ENCODE assay signal across 30 cellular contexts in the genomic region with DNA sequence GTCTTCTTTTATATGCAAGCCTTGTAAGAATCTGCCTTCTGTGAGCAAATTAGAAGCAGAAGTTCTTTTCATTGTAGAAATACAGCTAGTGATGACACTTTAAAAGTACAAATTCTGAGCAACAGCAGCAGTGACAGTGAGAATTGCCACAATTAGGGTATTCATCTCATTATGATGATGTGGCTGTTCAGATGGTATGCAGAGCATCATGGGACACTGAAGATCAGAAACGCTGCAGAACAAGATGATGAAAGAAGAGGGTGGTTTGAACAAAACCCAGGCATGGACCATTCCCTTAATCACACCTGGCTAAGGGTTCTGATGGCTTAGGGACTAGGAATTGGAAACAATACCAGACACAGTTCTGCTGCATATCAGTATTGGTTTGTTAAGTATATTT.
A peak's percentile ranks its signal among the peaks of the same experiment; 100 is the strongest.
DNase-seq lines count a peak whose midpoint lies in the region; ATAC-seq, FAIRE-seq and TF ChIP-seq lines count a peak whose summit lies in the region.
"Had no signal": no experiment of that assay in that cellular context is flagged by ENCODE, and none has a peak within 500 bp of the region (broad histone marks: within the 10 kb centered on the region; RNA-seq: fewer than 3 reads in every experiment).

No MANE protein-coding gene starts in this region.

- H4K20me1 ChIP-seq in HCT116 (ENCODE audit: insufficient read depth) (no peaks in the 10 kb centered on the region), astrocyte (ENCODE audit: insufficient read depth, low read length) (no peaks in the 10 kb centered on the region)

- no peak overlapping the region for H2BK12ac ChIP-seq in mesenchymal stem cell (ENCODE audit: low read length in 2 of 2)

- BruUV-seq in HCT116 (replicated peaks; lab: Mats Ljungman, UMichigan): no TSS peak

- H3K9me3 ChIP-seq in HCT116 (ENCODE audit: control insufficient read depth in 1 of 2, insufficient read depth in 1 of 2, low read depth in 1 of 2, low read length in 2 of 2) (no peaks in the 10 kb centered on the region), astrocyte (ENCODE audit: insufficient read depth, low read depth, low read length) (no peaks in the 10 kb centered on the region), mesenchymal stem cell (ENCODE audit: control insufficient read depth, low read length) (no peaks in the 10 kb centered on the region), body of pancreas (no peaks in the 10 kb centered on the region)
- H3K9me3 ChIP-seq: prostate gland, sigmoid colon, suprapubic skin, upper lobe of right lung had no signal

- RAD21 ChIA-PET in HCT116 (lab: Charles Lee; ENCODE audit: low non-redundant PET in 1 of 2, low total read pairs in 2 of 2, uncharacterized antibody in 2 of 2, unreplicated experiment in 2 of 2): no interaction called here

- no peaks in the 10 kb centered on the region for H3K36me3 ChIP-seq in HCT116 (ENCODE audit: control insufficient read depth in 1 of 2, insufficient read depth in 2 of 2, low read length in 2 of 2)
- H3K36me3 ChIP-seq in astrocyte (ENCODE audit: insufficient read depth, low read length): no peaks in the 10 kb centered on the region
- no peaks in the 10 kb centered on the region for H3K36me3 ChIP-seq in mesenchymal stem cell (ENCODE audit: control insufficient read depth in 1 of 2, insufficient read depth in 2 of 2, low read depth in 1 of 2, low read length in 2 of 2)
- H3K36me3 ChIP-seq in body of pancreas (replicated peaks in 1 of 2; ENCODE audit: insufficient read depth in 1 of 2, low read depth in 2 of 2): no peaks in the 10 kb centered on the region
- H3K36me3 ChIP-seq: prostate gland, sigmoid colon, suprapubic skin, upper lobe of right lung, WERI-Rb-1 had no signal

- POLR2A ChIA-PET in HCT116 (lab: Charles Lee): no interaction called here

- H3K9me2 ChIP-seq in HCT116 (ENCODE audit: insufficient read depth): no peaks in the 10 kb centered on the region

- no peak overlapping the region for H3K27ac ChIP-seq in HCT116 (ENCODE audit: low read depth, low read length)
- no peak overlapping the region for H3K27ac ChIP-seq in astrocyte (ENCODE audit: low read depth, low read length)
- no peak overlapping the region for H3K27ac ChIP-seq in mesenchymal stem cell (ENCODE audit: low read length, poor library complexity, severe bottlenecking)
- no peak overlapping the region for H3K27ac ChIP-seq in body of pancreas
- H3K27ac ChIP-seq: prostate gland, sigmoid colon, suprapubic skin, upper lobe of right lung, WERI-Rb-1 had no signal

- no peak overlapping the region for H3K23ac ChIP-seq in mesenchymal stem cell (ENCODE audit: low read length in 2 of 2)

- H3K27me3 ChIP-seq in HCT116 (ENCODE audit: insufficient read depth, low read length) (peaks cover 21% of the 10 kb centered on the region), astrocyte (ENCODE audit: insufficient read depth, low read length) (no peaks in the 10 kb centered on the region), mesenchymal stem cell (ENCODE audit: control insufficient read depth in 1 of 2, insufficient read depth in 1 of 2, low read length in 2 of 2) (no peaks in the 10 kb centered on the region), body of pancreas (no peaks in the 10 kb centered on the region)
- H3K27me3 ChIP-seq: sigmoid colon, suprapubic skin, upper lobe of right lung had no signal

- TF ChIP-seq CTCF in HCT116 (IDR thresholded peaks at IDR 0.05 in 2 of 3, conservative IDR thresholded peaks at IDR 0.05 in 1 of 3; ENCODE audit: borderline replicate concordance in 1 of 3, insufficient read depth in 1 of 3, low read depth in 2 of 3, low read length in 2 of 3): no peak
- TF ChIP-seq CTCF in astrocyte (IDR thresholded peaks at IDR 0.05; ENCODE audit: insufficient read depth, low read depth, low read length): no peak
- no peak for TF ChIP-seq CTCF in body of pancreas (IDR thresholded peaks at IDR 0.05)

- TF ChIP-seq POLR2A in HCT116 (IDR thresholded peaks at IDR 0.05; ENCODE audit: borderline replicate concordance, extremely low read depth, insufficient read depth, insufficient read length): no peak
- no peak for TF ChIP-seq POLR2A in body of pancreas (IDR thresholded peaks at IDR 0.05)

- H3K4me3 ChIP-seq in HCT116 (replicated peaks in 1 of 2; ENCODE audit: low read depth in 1 of 2, low read length in 2 of 2) (no peak overlapping the region), astrocyte (ENCODE audit: insufficient read depth, low read depth, low read length) (no peak overlapping the region), mesenchymal stem cell (ENCODE audit: insufficient read depth in 1 of 2, low read depth in 1 of 2, low read length in 2 of 2) (no peak overlapping the region), body of pancreas (no peak overlapping the region)
- H3K4me3 ChIP-seq: prostate gland, sigmoid colon, suprapubic skin, upper lobe of right lung had no signal

- ATAC-seq in HCT116 (peak; percentile 58), GM18502 (IDR thresholded peaks at IDR 0.05; ENCODE audit: poor library complexity, unreplicated experiment) (no peak), body of pancreas (no peak)
- ATAC-seq: HepG2, upper lobe of right lung had no signal

- H3K79me2 ChIP-seq in HCT116 (ENCODE audit: insufficient read depth, low read length) (no peaks in the 10 kb centered on the region), astrocyte (ENCODE audit: insufficient read depth, low read length) (no peaks in the 10 kb centered on the region)

- H2AFZ ChIP-seq in HCT116 (ENCODE audit: low read depth, low read length, poor library complexity, severe bottlenecking): no peak overlapping the region
- H2AFZ ChIP-seq in astrocyte (ENCODE audit: low read depth, low read length): no peak overlapping the region
- no peak overlapping the region for H2AFZ ChIP-seq in mesenchymal stem cell (ENCODE audit: low read depth, low read length)

- no peak overlapping the region for H2BK120ac ChIP-seq in mesenchymal stem cell (ENCODE audit: low read depth, low read length)

- H2BK15ac ChIP-seq in mesenchymal stem cell (ENCODE audit: low read depth, poor library complexity, severe bottlenecking): no peak overlapping the region

- H3K27ac Mint-ChIP-seq in astrocyte (ENCODE audit: unreplicated experiment): peak overlapping the region; percentile 8
- H3K27ac Mint-ChIP-seq: activated naive CD4-positive, alpha-beta T cell treated with anti-CD3 and anti-CD28 coated beads, Interleukin-2, amount 50 U/mL, for 24 hours had no signal

- FAIRE-seq in astrocyte (lab: Jason Lieb, UNC): peak; percentile 20
- FAIRE-seq: colon, GM19239, H1, HepG2, keratinocyte had no signal

- peaks cover 2% of the 10 kb centered on the region for H3K27me3 Mint-ChIP-seq in astrocyte (ENCODE audit: low read depth, unreplicated experiment)
- H3K27me3 Mint-ChIP-seq: activated naive CD4-positive, alpha-beta T cell treated with anti-CD3 and anti-CD28 coated beads, Interleukin-2, amount 50 U/mL, for 24 hours; CD4-positive, CD25-positive, alpha-beta regulatory T cell had no signal

- intact Hi-C loops in HCT116 (cut with micrococcal nuclease): no loop called here
- intact Hi-C loops in body of pancreas (cut with DNase I): no loop called here

- CTCF ChIA-PET in HCT116 (lab: Charles Lee): no interaction called here

- H3K4me1 ChIP-seq in HCT116 (ENCODE audit: control insufficient read depth in 1 of 2, insufficient read depth in 2 of 2, low read length in 2 of 2) (peaks cover 0 to 12% of the 10 kb centered on the region in 2 experiments; a peak in 3 of 4 replicates), astrocyte (ENCODE audit: insufficient read depth, low read length) (peaks cover 6% of the 10 kb centered on the region), mesenchymal stem cell (ENCODE audit: control insufficient read depth, insufficient read depth, low read depth, low read length) (no peaks in the 10 kb centered on the region), body of pancreas (no peaks in the 10 kb centered on the region)
- H3K4me1 ChIP-seq: prostate gland, sigmoid colon, suprapubic skin, upper lobe of right lung had no signal

- H3K36me3 Mint-ChIP-seq in astrocyte (ENCODE audit: low read depth, unreplicated experiment): no peaks in the 10 kb centered on the region
- H3K36me3 Mint-ChIP-seq: activated naive CD4-positive, alpha-beta T cell treated with anti-CD3 and anti-CD28 coated beads, Interleukin-2, amount 50 U/mL, for 24 hours; CD4-positive, CD25-positive, alpha-beta regulatory T cell had no signal

- no peaks in the 10 kb centered on the region for H3K9me3 Mint-ChIP-seq in astrocyte (ENCODE audit: unreplicated experiment)

- H3K4me3 Mint-ChIP-seq in astrocyte (ENCODE audit: unreplicated experiment): no peak overlapping the region
- H3K4me3 Mint-ChIP-seq: activated naive CD4-positive, alpha-beta T cell treated with anti-CD3 and anti-CD28 coated beads, Interleukin-2, amount 50 U/mL, for 24 hours; CD4-positive, CD25-positive, alpha-beta regulatory T cell had no signal

- H2AK5ac ChIP-seq in mesenchymal stem cell (ENCODE audit: low read length, severe bottlenecking): no peak overlapping the region

- no peak overlapping the region for H3K18ac ChIP-seq in mesenchymal stem cell (ENCODE audit: low read depth in 1 of 2, low read length in 2 of 2)

- H4K91ac ChIP-seq in mesenchymal stem cell (ENCODE audit: low read length): no peak overlapping the region

- H2BK5ac ChIP-seq in mesenchymal stem cell (ENCODE audit: low read depth, low read length, poor library complexity, severe bottlenecking): no peak overlapping the region

- DNase-seq in HCT116 (ENCODE audit: low read depth, low spot score) (no peak), astrocyte (ENCODE audit: low read depth) (no peak), mesenchymal stem cell (no peak), superior temporal gyrus (ENCODE audit: extremely low spot score) (peak; percentile 20), body of pancreas (no peak)
- no peak for DNase-seq in activated T-cell treated with anti-CD3 and anti-CD28 coated beads, Interleukin-2, amount 50 U/mL, for 48 hours
- DNase-seq: activated CD4-positive, alpha-beta T cell treated with anti-CD3 and anti-CD28 coated beads for 4 hours; activated CD8-positive, alpha-beta memory T cell treated with anti-CD3 and anti-CD28 coated beads for 24 hours; activated T-cell treated with anti-CD3 and anti-CD28 coated beads for 4 hours; Calu3; CD4-positive, CD25-positive, alpha-beta regulatory T cell; DMS79 treated with DMSO at 0.1 percent for 48 hours; effector CD4-positive, alpha-beta T cell; GF-D8; NCI-H345; sigmoid colon; stimulated activated CD4-positive, alpha-beta T cell treated with anti-CD3 and anti-CD28 coated beads, Interleukin-4, amount 100 ng/mL, for 4 hours; SW 1271; T1000; upper lobe of right lung; WERI-Rb-1 had no signal

- TF ChIP-seq RAD21 in HCT116 (IDR thresholded peaks at IDR 0.05; ENCODE audit: low read depth): no peak

- no peak overlapping the region for H3K4ac ChIP-seq in mesenchymal stem cell (ENCODE audit: low read depth in 1 of 2, low read length in 2 of 2)

- H3K14ac ChIP-seq in mesenchymal stem cell (ENCODE audit: low read length in 2 of 2): no peak overlapping the region

- 44% methylated on average over 1 of the region's 1 CpG for WGBS in mesenchymal stem cell
- 9 to 30% methylated on average over 1 of the region's 1 CpG for WGBS in body of pancreas, 2 donors

- H3K4me2 ChIP-seq in HCT116 (ENCODE audit: low read length): no peak overlapping the region
- H3K4me2 ChIP-seq in astrocyte (ENCODE audit: low read length): no peak overlapping the region
- H3K4me2 ChIP-seq in mesenchymal stem cell (ENCODE audit: low read length, poor library complexity, severe bottlenecking): no peak overlapping the region

- no peak overlapping the region for H4K8ac ChIP-seq in mesenchymal stem cell (ENCODE audit: low read length)

- H3K79me1 ChIP-seq in mesenchymal stem cell (replicated peaks; ENCODE audit: low read length, poor library complexity, severe bottlenecking): no peaks in the 10 kb centered on the region

- H3K9ac ChIP-seq in HCT116 (ENCODE audit: low read length) (no peak overlapping the region), astrocyte (ENCODE audit: low read length) (no peak overlapping the region), mesenchymal stem cell (ENCODE audit: low read length) (peak overlapping the region; percentile 22)

- peaks cover 22% of the 10 kb centered on the region for H3K4me1 Mint-ChIP-seq in astrocyte (ENCODE audit: low read depth, unreplicated experiment)
- H3K4me1 Mint-ChIP-seq: activated naive CD4-positive, alpha-beta T cell treated with anti-CD3 and anti-CD28 coated beads, Interleukin-2, amount 50 U/mL, for 24 hours; CD4-positive, CD25-positive, alpha-beta regulatory T cell had no signal
